Comparison of ENCODE assay signal across 17 cellular contexts in genomic region chr14:101065246-101065645, GRCh38.
"Had no signal": no experiment of that assay in that cellular context is flagged by ENCODE, and none has a peak within 500 bp of the region (broad histone marks: within the 10 kb centered on the region; RNA-seq: fewer than 3 reads in every experiment).

No MANE protein-coding gene starts in this region.

- ATAC-seq: activated CD8-positive, alpha-beta memory T cell treated with anti-CD3 and anti-CD28 coated beads, Interleukin-2, amount 10 ng/mL, durations not matched to agents 7 days and 5 days; activated naive CD4-positive, alpha-beta T cell treated with anti-CD3 and anti-CD28 coated beads, Interleukin-2, amount 50 U/mL, for 72 hours; body of pancreas; foreskin keratinocyte; left ventricle myocardium superior; stimulated activated naive B cell treated with anti-CD40 and anti-IgM and Interleukin-4, amounts not matched to agents 10 μg/mL and 1 μg/mL and 100 μg/mL, for 72 hours had no signal

- H3K4me3 ChIP-seq: body of pancreas, prostate gland had no signal

- H3K27ac ChIP-seq: body of pancreas, epithelial cell of prostate, foreskin keratinocyte, prostate gland had no signal

- DNase-seq: activated CD4-positive, alpha-beta memory T cell treated with anti-CD3 and anti-CD28 coated beads, Interleukin-2, amount 10 ng/mL, durations not matched to agents 7 days and 5 days; activated CD4-positive, alpha-beta T cell treated with anti-CD3 and anti-CD28 coated beads for 48 hours; activated CD4-positive, CD25-positive, alpha-beta regulatory T cell; activated CD8-positive, alpha-beta memory T cell treated with anti-CD3 and anti-CD28 coated beads, Interleukin-2, amount 10 ng/mL, durations not matched to agents 7 days and 5 days; activated effector memory CD4-positive, alpha-beta T cell treated with Interleukin-2 at 50 U/mL for 16 hours; amygdala; body of pancreas; caudate nucleus; endodermal cell; foreskin keratinocyte; hippocampal formation; left ventricle myocardium superior; stimulated activated naive B cell treated with anti-CD40 and anti-IgM and Interleukin-4, amounts not matched to agents 10 μg/mL and 1 μg/mL and 100 μg/mL, for 72 hours; T1000 had no signal

- H3K4me1 ChIP-seq: body of pancreas, foreskin keratinocyte, prostate gland had no signal

- H3K36me3 ChIP-seq: prostate gland had no signal

- H3K27me3 ChIP-seq: body of pancreas, foreskin keratinocyte had no signal

- H3K9me3 ChIP-seq: body of pancreas, prostate gland had no signal
